1 cellular context compared by ENCODE assay signal in genomic region chr2:96249654-96250053, GRCh38.
A peak's percentile ranks its signal among the peaks of the same experiment; 100 is the strongest.
TF ChIP-seq lines count a peak whose summit lies in the region.

No MANE protein-coding gene starts in this region.

TF ChIP-seq in HEK293, 187 proteins besides CTCF, POLR2A, EP300 and RAD21:
- peak; percentile 56 for TF ChIP-seq PRDM10 (tag by site-specific recombination; IDR thresholded peaks at IDR 0.05)
- no peak for TF ChIP-seq ZBTB1 (tag by site-specific recombination; IDR thresholded peaks at IDR 0.05)
- no peak for TF ChIP-seq ZNF830 (tag by site-specific recombination; IDR thresholded peaks at IDR 0.05; ENCODE audit: low read depth)
TF ChIP-seq in HEK293: peak in this region for 1.
